ENCODE assay signal across 9 cellular contexts in the genomic region with DNA sequence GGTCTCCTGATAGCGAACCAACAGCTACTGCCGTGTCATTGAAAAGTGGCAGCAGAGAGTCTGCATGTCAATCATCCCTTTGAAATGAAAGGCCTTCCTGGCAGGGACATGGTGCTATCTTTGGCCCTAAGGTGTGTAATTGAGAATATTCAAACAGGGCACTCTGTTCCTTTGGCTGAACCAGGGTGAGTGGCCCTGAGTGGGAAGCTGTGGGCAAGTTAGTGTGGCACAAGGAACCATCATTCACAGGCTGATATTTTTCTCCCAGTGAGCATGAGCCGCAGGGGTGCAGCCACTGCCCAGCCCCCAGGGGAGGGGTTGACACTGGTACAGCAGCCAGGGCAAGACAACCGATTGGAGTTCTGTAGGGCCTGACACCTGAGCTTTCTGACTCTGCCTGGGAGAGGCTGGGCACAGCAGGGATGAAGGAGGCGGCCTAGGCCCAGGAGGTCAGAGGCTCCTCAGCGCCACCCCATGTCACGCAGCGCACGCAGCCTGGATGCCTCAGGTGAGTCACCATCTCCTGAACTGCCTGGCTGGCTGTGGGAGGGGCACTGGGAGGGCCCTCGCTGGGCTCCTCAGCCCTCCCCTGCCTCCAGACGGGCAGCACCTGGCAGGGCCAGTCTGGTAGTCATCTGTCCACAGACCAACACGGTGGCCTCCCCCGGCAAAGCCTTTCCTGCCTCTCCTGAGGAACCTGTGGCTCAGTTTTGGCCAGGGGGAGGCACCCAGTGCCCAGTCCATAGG. TPM values are rescaled to one million over a fixed set of nuclear protein-coding genes. Genes with fewer than 3 reads are reported as not detected.
DNase-seq lines count a peak whose midpoint lies in the region; ATAC-seq and TF ChIP-seq lines count a peak whose summit lies in the region.
"Had no signal": no experiment of that assay in that cellular context is flagged by ENCODE, and none has a peak within 500 bp of the region (broad histone marks: within the 10 kb centered on the region; RNA-seq: fewer than 3 reads in every experiment).

No MANE protein-coding gene starts in this region.

- H3K27ac Mint-ChIP-seq in Calu3 (ENCODE audit: unreplicated experiment), result peak overlapping the region; percentile 66
- H3K27ac Mint-ChIP-seq in endothelial cell (ENCODE audit: unreplicated experiment), result no peak overlapping the region

- peaks cover 80% of the 10 kb centered on the region for H3K4me1 ChIP-seq in mucosa of stomach (ENCODE audit: control insufficient read depth, insufficient read depth, low read length)

- H3K27me3 Mint-ChIP-seq in Calu3 (ENCODE audit: unreplicated experiment), result no peaks in the 10 kb centered on the region
- H3K27me3 Mint-ChIP-seq in endothelial cell (ENCODE audit: unreplicated experiment), result peaks cover 18% of the 10 kb centered on the region

- H3K4me3 Mint-ChIP-seq in Calu3 (ENCODE audit: low read depth, unreplicated experiment), result peak overlapping the region; percentile 9
- H3K4me3 Mint-ChIP-seq in endothelial cell (ENCODE audit: unreplicated experiment), result no peak overlapping the region

- H3K9me3 ChIP-seq in MG63 (no peaks in the 10 kb centered on the region), mucosa of stomach (ENCODE audit: control insufficient read depth, low read length) (no peaks in the 10 kb centered on the region)

- TF ChIP-seq CTCF in Calu3 (IDR thresholded peaks at IDR 0.05; ENCODE audit: unreplicated experiment) (peak; percentile 29), epithelial cell of esophagus (IDR thresholded peaks at IDR 0.05; ENCODE audit: insufficient read depth, low read depth, low read length, missing control alignments) (peak; percentile 44), endothelial cell (IDR thresholded peaks at IDR 0.05; ENCODE audit: unreplicated experiment) (no peak)

- peak overlapping the region; percentile 35 for H3K9ac ChIP-seq in mucosa of stomach (ENCODE audit: low read length)

- H3K4me1 Mint-ChIP-seq in Calu3 (ENCODE audit: low read depth, unreplicated experiment) (peaks cover 93% of the 10 kb centered on the region), endothelial cell (ENCODE audit: unreplicated experiment) (peaks cover 36% of the 10 kb centered on the region)

- CTCF ChIA-PET in Calu3 (lab: Charles Lee), result interaction anchor here (0.6 to 5.2 kb wide), 6 partner anchors 11 to 300 kb away, joined by 3 to 89 read pairs (median 3); a partner anchor contains a TSS

- H3K27me3 ChIP-seq in MG63, result no peaks in the 10 kb centered on the region
- H3K27me3 ChIP-seq in mucosa of stomach (ENCODE audit: control insufficient read depth, insufficient read depth, low read length), result no peaks in the 10 kb centered on the region

- ATAC-seq in HG03175 (IDR thresholded peaks at IDR 0.05; ENCODE audit: unreplicated experiment) (no peak), HG02571 (IDR thresholded peaks at IDR 0.05; ENCODE audit: unreplicated experiment) (no peak)

- H3K36me3 Mint-ChIP-seq in Calu3 (ENCODE audit: insufficient read depth, unreplicated experiment), result peaks cover 43% of the 10 kb centered on the region
- H3K36me3 Mint-ChIP-seq in endothelial cell (ENCODE audit: low read depth, unreplicated experiment), result peaks cover 30% of the 10 kb centered on the region

- no TSS peak for BruUV-seq in Calu3 (replicated peaks; lab: Mats Ljungman, UMichigan)

- H3K4me3 ChIP-seq in MG63 (no peak overlapping the region), epithelial cell of esophagus (ENCODE audit: low read length) (no peak overlapping the region), mucosa of stomach (ENCODE audit: low read length) (no peak overlapping the region)
- H3K4me3 ChIP-seq: SK-N-MC had no signal

- DNase-seq in Calu3 (peak; percentile 97), MG63 (peak; percentile 44), epithelial cell of esophagus (ENCODE audit: low read depth) (peak; percentile 95), AML-193 (lab: John Stamatoyannopoulos, UW) (no peak), endothelial cell (ENCODE audit: low spot score) (no peak)

- intact Hi-C loops in Calu3 (cut with micrococcal nuclease; ENCODE audit: unreplicated experiment), result loop anchor here (10.0 kb wide), 1 partner anchor 213 kb away; a partner anchor contains a TSS

- H3K9me3 Mint-ChIP-seq in Calu3 (ENCODE audit: low read depth, unreplicated experiment), result no peaks in the 10 kb centered on the region
- no peaks in the 10 kb centered on the region for H3K9me3 Mint-ChIP-seq in endothelial cell (ENCODE audit: unreplicated experiment)

- H3K36me3 ChIP-seq in MG63 (peaks cover 43% of the 10 kb centered on the region), mucosa of stomach (ENCODE audit: control insufficient read depth, insufficient read depth, low read length) (no peaks in the 10 kb centered on the region)

RNA-seq across cellular contexts. Expression of a gene that starts 13.2 kb away (rescaled TPM):
- total RNA-seq in Calu3 (2022), result 462 and 505 TPM in 2 replicates
- total RNA-seq in MG63 (2014; rRNA removed; shearing (Covaris generic); ENCODE audit: low replicate concordance), result 270 and 569 TPM in 2 replicates
- total RNA-seq in endothelial cell (ENCODE audit: unreplicated experiment), result 199 TPM

Comparison
In these comparisons a context has a peak if more than half of its experiments do, and no peak if none do; other contexts are left out.
1. DNase-seq: peak in Calu3 (single experiment), MG63 (single experiment) and epithelial cell of esophagus (single experiment); none in AML-193 (0 of 2) and endothelial cell (single experiment).